Comparison of ENCODE assay signal across 8 cellular contexts in the genomic region with DNA sequence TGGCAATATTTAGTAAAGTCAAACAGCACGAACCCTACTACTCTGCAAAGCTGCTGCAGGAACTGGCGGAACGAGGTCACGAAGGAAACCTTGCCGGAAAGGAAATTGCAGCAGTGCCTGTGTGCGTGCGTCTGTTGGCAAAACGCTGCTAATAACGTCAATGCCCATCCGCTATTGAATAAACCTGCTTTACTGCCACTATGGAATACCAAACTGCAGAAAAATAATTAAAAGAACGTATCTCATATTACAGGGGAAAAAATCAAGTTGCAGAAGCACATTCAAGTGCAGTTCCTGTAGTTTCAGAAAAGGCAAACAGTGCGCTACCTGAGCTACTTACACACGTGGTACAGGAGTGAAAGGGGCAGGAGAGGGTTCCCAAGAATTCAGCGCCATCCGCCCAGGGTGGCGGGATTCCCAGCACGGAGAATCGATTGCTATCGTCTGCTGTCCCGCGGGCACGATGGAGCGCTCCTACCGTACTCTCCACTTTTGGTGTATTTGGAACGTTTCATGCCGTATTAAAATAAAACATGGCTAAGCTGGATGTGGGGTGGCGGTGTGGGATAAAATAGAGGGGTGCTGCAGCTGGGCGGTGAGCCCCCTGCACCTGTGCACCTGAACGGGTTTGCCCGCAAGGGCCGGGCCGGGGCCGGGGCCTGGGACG. TPM values are rescaled to one million over a fixed set of nuclear protein-coding genes. Genes with fewer than 3 reads are reported as not detected.
DNase-seq lines count a peak whose midpoint lies in the region; ATAC-seq and TF ChIP-seq lines count a peak whose summit lies in the region.

No MANE protein-coding gene starts in this region.

- H3K4me3 Mint-ChIP-seq in CD14-positive monocyte (peak overlapping the region; percentile 87 to 91), progenitor cell of endocrine pancreas (ENCODE audit: low read depth) (peak overlapping the region; percentile 81)
- peak overlapping the region; percentile 91 for H3K4me3 Mint-ChIP-seq in activated naive CD8-positive, alpha-beta T cell treated with anti-CD3 and anti-CD28 coated beads, Interleukin-2, amount 50 U/mL, for 24 hours

- peaks cover 29 to 31% of the 10 kb centered on the region in 2 donors for H3K36me3 Mint-ChIP-seq in CD14-positive monocyte
- peaks cover 24% of the 10 kb centered on the region for H3K36me3 Mint-ChIP-seq in activated naive CD8-positive, alpha-beta T cell treated with anti-CD3 and anti-CD28 coated beads, Interleukin-2, amount 50 U/mL, for 24 hours (ENCODE audit: low read depth)
- peaks cover 3% of the 10 kb centered on the region for H3K36me3 Mint-ChIP-seq in progenitor cell of endocrine pancreas (ENCODE audit: insufficient read depth)

- peak overlapping the region; percentile 54 to 97 (median 90) for H3K4me3 ChIP-seq in heart right ventricle

- peak overlapping the region in 9 of 10 donors; percentile 71 to 95 (median 78) for H3K27ac ChIP-seq in heart right ventricle

- H3K36me3 ChIP-seq in heart right ventricle = peaks cover 0 to 29% (median 18%) of the 10 kb centered on the region in 9 donors

- intact Hi-C loops in CD14-positive monocyte (cut with micrococcal nuclease) (no loop called here), heart right ventricle (cut with DNase I) (no loop called here)

- DNase-seq in CD14-positive monocyte (ENCODE audit: low spot score) = peak; percentile 45
- peak; percentile 53 for DNase-seq in SHP77 treated with DMSO at 0.1 percent for 48 hours (lab: John Stamatoyannopoulos, UW)
- peak; percentile 56 for DNase-seq in activated naive CD8-positive, alpha-beta T cell treated with anti-CD3 and anti-CD28 coated beads, Interleukin-2, amount 50 U/mL, for 24 hours
- DNase-seq in heart right ventricle = peak; percentile 34 to 46
- DNase-seq in progenitor cell of endocrine pancreas (ENCODE audit: low spot score, unreplicated experiment) = peak; percentile 31
- no peak for DNase-seq in A172 (ENCODE audit: low spot score)

- H3K27me3 ChIP-seq in heart right ventricle = no peaks in the 10 kb centered on the region

- peaks cover 4 to 56% (median 33%) of the 10 kb centered on the region in 9 donors for H3K4me1 ChIP-seq in heart right ventricle

- TF ChIP-seq CTCF in CD14-positive monocyte (IDR thresholded peaks at IDR 0.05) = no peak
- TF ChIP-seq CTCF in heart right ventricle (IDR thresholded peaks at IDR 0.05) = no peak
- no peak for TF ChIP-seq CTCF in progenitor cell of endocrine pancreas (IDR thresholded peaks at IDR 0.05; ENCODE audit: unreplicated experiment)

- H3K4me1 Mint-ChIP-seq in CD14-positive monocyte (peaks cover 53% of the 10 kb centered on the region), progenitor cell of endocrine pancreas (ENCODE audit: low read depth) (peaks cover 39% of the 10 kb centered on the region)
- H3K4me1 Mint-ChIP-seq in activated naive CD8-positive, alpha-beta T cell treated with anti-CD3 and anti-CD28 coated beads, Interleukin-2, amount 50 U/mL, for 24 hours = peaks cover 58% of the 10 kb centered on the region

- H3K27me3 Mint-ChIP-seq in CD14-positive monocyte (ENCODE audit: low read depth in 3 of 3) (no peaks in the 10 kb centered on the region), progenitor cell of endocrine pancreas (no peaks in the 10 kb centered on the region)
- no peaks in the 10 kb centered on the region for H3K27me3 Mint-ChIP-seq in activated naive CD8-positive, alpha-beta T cell treated with anti-CD3 and anti-CD28 coated beads, Interleukin-2, amount 50 U/mL, for 24 hours

- H3K9me3 ChIP-seq in heart right ventricle = no peaks in the 10 kb centered on the region

- peak overlapping the region; percentile 77 to 92 (median 88) for H3K27ac Mint-ChIP-seq in CD14-positive monocyte
- H3K27ac Mint-ChIP-seq in activated naive CD8-positive, alpha-beta T cell treated with anti-CD3 and anti-CD28 coated beads, Interleukin-2, amount 50 U/mL, for 24 hours = peak overlapping the region; percentile 84
- H3K27ac Mint-ChIP-seq in progenitor cell of endocrine pancreas = peak overlapping the region; percentile 95

- WGBS in heart right ventricle, 2 donors = 3 to 6% methylated on average over 34 of the region's 34 CpGs

- ATAC-seq in HG03432 (IDR thresholded peaks at IDR 0.05; ENCODE audit: unreplicated experiment) = peak; percentile 1
- no peak for ATAC-seq in activated naive CD8-positive, alpha-beta T cell treated with anti-CD3 and anti-CD28 coated beads, Interleukin-2, amount 50 U/mL, for 24 hours
- peak in 6 of 8 donors; percentile 0 to 50 (median 28) for ATAC-seq in heart right ventricle
- no peak for ATAC-seq in HG02763 (IDR thresholded peaks at IDR 0.05; ENCODE audit: unreplicated experiment)

- H3K9me3 Mint-ChIP-seq in CD14-positive monocyte = peaks cover 0 to 3% (median 0%) of the 10 kb centered on the region in 7 donors
- H3K9me3 Mint-ChIP-seq in activated naive CD8-positive, alpha-beta T cell treated with anti-CD3 and anti-CD28 coated beads, Interleukin-2, amount 50 U/mL, for 24 hours = no peaks in the 10 kb centered on the region
- no peaks in the 10 kb centered on the region for H3K9me3 Mint-ChIP-seq in progenitor cell of endocrine pancreas (ENCODE audit: low read depth)

RNA-seq across cellular contexts. Expression of a gene that starts 0.5 kb away (rescaled TPM):
- polyA plus RNA-seq in CD14-positive monocyte = 10 to 100 TPM; 44.1 to 44.8 TPM
- total RNA-seq in heart right ventricle = 10 to 100 TPM; 13.4 to 31.4 (median 16.0) TPM
- polyA plus RNA-seq in heart right ventricle = 10 to 100 TPM; 25.6 to 32.0 TPM
- total RNA-seq in progenitor cell of endocrine pancreas = 72.0 and 79.2 TPM in 2 replicates
- 45.1 and 47.3 TPM in 2 replicates for total RNA-seq in A172 (2014; rRNA removed; shearing (Covaris generic))

RNA-seq across cellular contexts. Expression of a gene that starts 4.3 kb away (rescaled TPM):
- polyA plus RNA-seq in CD14-positive monocyte = 1 to 10 TPM; 2.2 to 3.9 TPM
- total RNA-seq in heart right ventricle = 10 to 100 TPM; 24.9 to 49.6 (median 31.0) TPM
- polyA plus RNA-seq in heart right ventricle = 10 to 100 TPM; 13.5 to 16.0 TPM
- total RNA-seq in progenitor cell of endocrine pancreas = 137 and 140 TPM in 2 replicates
- 43.5 and 82.8 TPM in 2 replicates for total RNA-seq in A172 (2014; rRNA removed; shearing (Covaris generic))

Comparison
In these comparisons a context has a peak if more than half of its experiments do, and no peak if none do; other contexts are left out.
1. ATAC-seq: peak in HG03432 (single experiment) and heart right ventricle (6 of 8); none in activated naive CD8-positive, alpha-beta T cell treated with anti-CD3 and anti-CD28 coated beads, Interleukin-2, amount 50 U/mL, for 24 hours (single experiment) and HG02763 (single experiment).
2. Peak in every context shown above with its lines, with median percentiles within 50 percentile points of each other: H3K27ac Mint-ChIP-seq and H3K4me3 Mint-ChIP-seq.